ENCODE assay signal across 17 cellular contexts in the genomic region with DNA sequence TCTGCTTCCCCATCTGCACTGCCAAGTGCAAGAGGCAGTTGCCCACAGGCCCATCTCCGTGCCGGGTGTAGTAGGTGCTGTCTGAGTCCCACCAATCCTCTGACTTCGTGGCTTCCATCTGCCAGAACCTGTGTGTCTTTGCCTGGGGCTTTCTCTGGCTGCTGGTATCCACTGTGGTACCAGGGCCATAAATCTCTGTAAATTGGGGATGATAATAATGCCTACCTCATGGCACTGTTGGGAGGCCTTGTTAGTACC. TPM values are rescaled to one million over a fixed set of nuclear protein-coding genes. Genes with fewer than 3 reads are reported as not detected.
DNase-seq lines count a peak whose midpoint lies in the region; ATAC-seq, FAIRE-seq and TF ChIP-seq lines count a peak whose summit lies in the region.
"Had no signal": no experiment of that assay in that cellular context is flagged by ENCODE, and none has a peak within 500 bp of the region (broad histone marks: within the 10 kb centered on the region; RNA-seq: fewer than 3 reads in every experiment).

No MANE protein-coding gene starts in this region.

- H2BK5ac ChIP-seq in H9 (ENCODE audit: insufficient read length, low read length) = no peak overlapping the region
- no peak overlapping the region for H2BK5ac ChIP-seq in mesenchymal stem cell (ENCODE audit: low read depth, low read length, poor library complexity, severe bottlenecking)

- H4K5ac ChIP-seq in H9 (ENCODE audit: insufficient read length, low read depth, low read length) = no peak overlapping the region

- H3K14ac ChIP-seq in H9 (ENCODE audit: insufficient read depth, low read length) (peak overlapping the region; percentile 13; the same call in 1 of the 2 replicates), mesenchymal stem cell (ENCODE audit: low read length in 2 of 2) (no peak overlapping the region)

- H3K27ac ChIP-seq in H9 (ENCODE audit: insufficient read length, low read depth, low read length) (no peak overlapping the region), SK-N-MC (peak overlapping the region; percentile 90), mesenchymal stem cell (ENCODE audit: low read length, poor library complexity, severe bottlenecking) (no peak overlapping the region)
- H3K27ac ChIP-seq: brain microvascular endothelial cell, colonic mucosa, left ventricle myocardium inferior, neural progenitor cell, uterus had no signal

- H3K23me2 ChIP-seq in H9 (ENCODE audit: insufficient read length, low read depth, low read length, poor library complexity, severe bottlenecking) = no peaks in the 10 kb centered on the region

- no peak overlapping the region for H3K9ac ChIP-seq in H9 (ENCODE audit: extremely low read depth, insufficient read length, low read length)
- H3K9ac ChIP-seq in SK-N-MC (ENCODE audit: insufficient read length) = no peak overlapping the region
- H3K9ac ChIP-seq in mesenchymal stem cell (ENCODE audit: low read length) = no peak overlapping the region
- H3K9ac ChIP-seq: neural progenitor cell had no signal

- H3K4ac ChIP-seq in H9 (ENCODE audit: low read depth, low read length) = no peak overlapping the region
- H3K4ac ChIP-seq in mesenchymal stem cell (ENCODE audit: low read depth in 1 of 2, low read length in 2 of 2) = peak overlapping the region; percentile 41 to 57

- H2BK120ac ChIP-seq in H9 (ENCODE audit: low read depth, low read length, poor library complexity, severe bottlenecking) (no peak overlapping the region), mesenchymal stem cell (ENCODE audit: low read depth, low read length) (peak overlapping the region; percentile 66)

- FAIRE-seq in D721Med (lab: Jason Lieb, UNC) = no peak
- FAIRE-seq: endometrium had no signal

- H3K79me2 ChIP-seq in H9 (ENCODE audit: insufficient read depth, low read length) = no peaks in the 10 kb centered on the region

- H3K4me2 ChIP-seq in H9 (ENCODE audit: insufficient read depth, insufficient read length, low read length) = no peak overlapping the region
- no peak overlapping the region for H3K4me2 ChIP-seq in mesenchymal stem cell (ENCODE audit: low read length, poor library complexity, severe bottlenecking)
- H3K4me2 ChIP-seq: neural progenitor cell had no signal

- no peaks in the 10 kb centered on the region for H3K9me3 Mint-ChIP-seq in activated CD4-positive, alpha-beta T cell treated with anti-CD3 and anti-CD28 coated beads, Interleukin-2, amount 10 ng/mL, durations not matched to agents 24 days and 14 days
- no peaks in the 10 kb centered on the region; a peak in 1 of 5 replicates for H3K9me3 Mint-ChIP-seq in H9
- H3K9me3 Mint-ChIP-seq: activated B cell treated with CpG ODN at 0.5 μM for 24 hours; activated naive CD4-positive, alpha-beta T cell treated with anti-CD3 and anti-CD28 coated beads, Interleukin-2, amount 10 ng/mL, durations not matched to agents 7 days and 5 days; CD14-positive monocyte; neural progenitor cell had no signal

- TF ChIP-seq CTCF in H9 (conservative IDR thresholded peaks at IDR 0.05) = no peak
- TF ChIP-seq CTCF in omental fat pad (IDR thresholded peaks at IDR 0.05) = no peak
- no peak for TF ChIP-seq CTCF in D721Med (IDR thresholded peaks at IDR 0.05; ENCODE audit: insufficient read depth, missing control alignments)

- no peak overlapping the region for H3K23ac ChIP-seq in H9 (ENCODE audit: insufficient read length, low read depth, low read length)
- no peak overlapping the region for H3K23ac ChIP-seq in mesenchymal stem cell (ENCODE audit: low read length in 2 of 2)

- intact Hi-C loops in activated CD4-positive, alpha-beta T cell treated with anti-CD3 and anti-CD28 coated beads, Interleukin-2, amount 10 ng/mL, durations not matched to agents 24 days and 14 days (cut with micrococcal nuclease) = loop anchor here (2.0 kb wide), 1 partner anchor 484 kb away; no protein-coding TSS in a partner anchor

- H2BK20ac ChIP-seq in H9 (ENCODE audit: low read depth, low read length, poor library complexity, severe bottlenecking) = no peak overlapping the region

- peaks cover 35% of the 10 kb centered on the region for H3K4me1 Mint-ChIP-seq in activated CD4-positive, alpha-beta T cell treated with anti-CD3 and anti-CD28 coated beads, Interleukin-2, amount 10 ng/mL, durations not matched to agents 24 days and 14 days
- H3K4me1 Mint-ChIP-seq in H9 = peaks cover 8% of the 10 kb centered on the region in 2 experiments

- no peak overlapping the region for H3T11ph ChIP-seq in H9 (ENCODE audit: low read length)

- no CpG with 5 or more reads among the region's 3 CpGs for WGBS in H9 (ENCODE audit: extremely low coverage, insufficient read length, low lambda C conversion rate)
- WGBS in mesenchymal stem cell = 86% methylated on average over 3 of the region's 3 CpGs

- H3K4me1 ChIP-seq in H9 (ENCODE audit: insufficient read depth, low read length) (no peaks in the 10 kb centered on the region), mesenchymal stem cell (ENCODE audit: control insufficient read depth, insufficient read depth, low read depth, low read length) (peaks cover 14% of the 10 kb centered on the region)
- H3K4me1 ChIP-seq: neural progenitor cell, uterus had no signal

- H2BK12ac ChIP-seq in H9 (ENCODE audit: insufficient read length, low read depth, low read length) (peak overlapping the region; percentile 19), mesenchymal stem cell (ENCODE audit: low read length in 2 of 2) (peak overlapping the region; percentile 49 to 88)

- H2BK15ac ChIP-seq in H9 (ENCODE audit: low read depth, low read length) (no peak overlapping the region), mesenchymal stem cell (ENCODE audit: low read depth, poor library complexity, severe bottlenecking) (no peak overlapping the region)

- H3K79me1 ChIP-seq in H9 (ENCODE audit: insufficient read depth, low read depth, low read length, poor library complexity, severe bottlenecking) (no peaks in the 10 kb centered on the region), mesenchymal stem cell (replicated peaks; ENCODE audit: low read length, poor library complexity, severe bottlenecking) (no peaks in the 10 kb centered on the region)

- no peaks in the 10 kb centered on the region for H3K27me3 ChIP-seq in H9 (ENCODE audit: insufficient read depth, low read length)
- H3K27me3 ChIP-seq in mesenchymal stem cell (ENCODE audit: control insufficient read depth in 1 of 2, insufficient read depth in 1 of 2, low read length in 2 of 2) = peaks cover 0 to 13% of the 10 kb centered on the region in 2 experiments
- H3K27me3 ChIP-seq: brain microvascular endothelial cell, colonic mucosa, uterus had no signal

- H3K27me3 Mint-ChIP-seq in activated CD4-positive, alpha-beta T cell treated with anti-CD3 and anti-CD28 coated beads, Interleukin-2, amount 10 ng/mL, durations not matched to agents 24 days and 14 days = peaks cover 4% of the 10 kb centered on the region
- peaks cover 5% of the 10 kb centered on the region for H3K27me3 Mint-ChIP-seq in H9 (ENCODE audit: low read depth)

- H2AFZ ChIP-seq in H9 (ENCODE audit: low read length) (no peak overlapping the region), mesenchymal stem cell (ENCODE audit: low read depth, low read length) (no peak overlapping the region)
- H2AFZ ChIP-seq: neural progenitor cell had no signal

- H3K36me3 ChIP-seq in SK-N-MC (ENCODE audit: insufficient read depth, low read length) (no peaks in the 10 kb centered on the region), mesenchymal stem cell (ENCODE audit: control insufficient read depth in 1 of 2, insufficient read depth in 2 of 2, low read depth in 1 of 2, low read length in 2 of 2) (no peaks in the 10 kb centered on the region)
- H3K36me3 ChIP-seq: brain microvascular endothelial cell, colonic mucosa, left ventricle myocardium inferior, neural progenitor cell, uterus had no signal

- H4K20me1 ChIP-seq in H9 (ENCODE audit: control insufficient read depth, insufficient read depth, insufficient read length) = no peaks in the 10 kb centered on the region

- H2AK5ac ChIP-seq in H9 (ENCODE audit: insufficient read length, low read length) (no peak overlapping the region), mesenchymal stem cell (ENCODE audit: low read length, severe bottlenecking) (no peak overlapping the region)

- ATAC-seq in omental fat pad (ENCODE audit: low FRiP score) = no peak

- H4K91ac ChIP-seq in H9 (ENCODE audit: insufficient read length, low read depth, low read length) (no peak overlapping the region), mesenchymal stem cell (ENCODE audit: low read length) (peak overlapping the region; percentile 70)

- H3K27ac Mint-ChIP-seq in activated CD4-positive, alpha-beta T cell treated with anti-CD3 and anti-CD28 coated beads, Interleukin-2, amount 10 ng/mL, durations not matched to agents 24 days and 14 days = peak overlapping the region; percentile 82
- H3K27ac Mint-ChIP-seq in H9 = no peak overlapping the region
- H3K27ac Mint-ChIP-seq: activated B cell treated with CpG ODN at 0.5 μM for 24 hours; activated naive CD4-positive, alpha-beta T cell treated with anti-CD3 and anti-CD28 coated beads, Interleukin-2, amount 10 ng/mL, durations not matched to agents 7 days and 5 days; CD14-positive monocyte; neural progenitor cell had no signal

- H3K36me3 Mint-ChIP-seq in activated CD4-positive, alpha-beta T cell treated with anti-CD3 and anti-CD28 coated beads, Interleukin-2, amount 10 ng/mL, durations not matched to agents 24 days and 14 days (ENCODE audit: low read depth) = no peaks in the 10 kb centered on the region
- H3K36me3 Mint-ChIP-seq in H9 (ENCODE audit: insufficient read depth in 1 of 3, low read depth in 3 of 3) = no peaks in the 10 kb centered on the region
- H3K36me3 Mint-ChIP-seq: activated naive CD4-positive, alpha-beta T cell treated with anti-CD3 and anti-CD28 coated beads, Interleukin-2, amount 10 ng/mL, durations not matched to agents 7 days and 5 days; CD14-positive monocyte; neural progenitor cell had no signal

- no peak overlapping the region for H3K4me3 ChIP-seq in SK-N-MC
- no peak overlapping the region for H3K4me3 ChIP-seq in mesenchymal stem cell (ENCODE audit: insufficient read depth in 1 of 2, low read depth in 1 of 2, low read length in 2 of 2)
- H3K4me3 ChIP-seq: colonic mucosa, left ventricle myocardium inferior, neural progenitor cell, uterus had no signal

- no peak overlapping the region for H3K56ac ChIP-seq in H9 (ENCODE audit: insufficient read length, low read depth, low read length)

- no peak overlapping the region for H3K4me3 Mint-ChIP-seq in activated CD4-positive, alpha-beta T cell treated with anti-CD3 and anti-CD28 coated beads, Interleukin-2, amount 10 ng/mL, durations not matched to agents 24 days and 14 days
- no peak overlapping the region for H3K4me3 Mint-ChIP-seq in H9
- H3K4me3 Mint-ChIP-seq: activated B cell treated with CpG ODN at 0.5 μM for 24 hours; activated naive CD4-positive, alpha-beta T cell treated with anti-CD3 and anti-CD28 coated beads, Interleukin-2, amount 10 ng/mL, durations not matched to agents 7 days and 5 days; CD14-positive monocyte; neural progenitor cell had no signal

- no peak for DNase-seq in activated CD4-positive, alpha-beta T cell treated with anti-CD3 and anti-CD28 coated beads, Interleukin-2, amount 10 ng/mL, durations not matched to agents 24 days and 14 days
- DNase-seq in activated CD4-positive, alpha-beta T cell treated with anti-CD3 and anti-CD28 coated beads for 1 hour = no peak
- no peak for DNase-seq in H9
- DNase-seq in SK-N-MC (ENCODE audit: low read depth, low spot score) = no peak
- no peak for DNase-seq in mesenchymal stem cell
- DNase-seq in omental fat pad (ENCODE audit: low spot score) = no peak
- DNase-seq in Ammon's horn (ENCODE audit: low spot score) = no peak
- no peak for DNase-seq in D721Med (ENCODE audit: insufficient read length, low spot score)
- DNase-seq: activated B cell treated with CpG ODN at 0.5 μM for 24 hours had no signal

- H4K8ac ChIP-seq in H9 (replicated peaks; ENCODE audit: insufficient read length, low read depth, low read length) (no peak overlapping the region), mesenchymal stem cell (ENCODE audit: low read length) (peak overlapping the region; percentile 86)

- H3K9me3 ChIP-seq in H9 (ENCODE audit: control insufficient read depth, low read depth, low read length) (no peaks in the 10 kb centered on the region), SK-N-MC (ENCODE audit: low read depth, low read length) (no peaks in the 10 kb centered on the region), mesenchymal stem cell (ENCODE audit: control insufficient read depth, low read length) (no peaks in the 10 kb centered on the region)
- H3K9me3 ChIP-seq: colonic mucosa, left ventricle myocardium inferior, uterus had no signal

- H3K18ac ChIP-seq in H9 (ENCODE audit: insufficient read length, low read depth, low read length) = peak overlapping the region; percentile 54
- H3K18ac ChIP-seq in mesenchymal stem cell (ENCODE audit: low read depth in 1 of 2, low read length in 2 of 2) = peak overlapping the region in 1 of 2 experiments; percentile 73

RNA-seq across cellular contexts. Expression of gene SMOX, which starts 39.4 kb away (rescaled TPM):
- 25.4 and 26.6 TPM in 2 replicates for total RNA-seq in activated CD4-positive, alpha-beta T cell treated with anti-CD3 and anti-CD28 coated beads, Interleukin-2, amount 10 ng/mL, durations not matched to agents 24 days and 14 days
- total RNA-seq in H9 (2021) (7.4 and 10.3 TPM in 2 replicates), omental fat pad (10 to 100 TPM in 2 of 4 donors, 1 to 10 TPM in 2; 5.0 to 81.2 (median 37.8) TPM)
- 48.3 TPM for polyA plus RNA-seq in mesenchymal stem cell (2013, experiment 1 of 2)
- polyA plus RNA-seq in mesenchymal stem cell (2013, experiment 2 of 2) = 50.0 TPM
- total RNA-seq: activated B cell treated with CpG ODN at 0.5 μM for 24 hours had no signal
